Comparison of ENCODE assay signal across 26 cellular contexts in the genomic region with DNA sequence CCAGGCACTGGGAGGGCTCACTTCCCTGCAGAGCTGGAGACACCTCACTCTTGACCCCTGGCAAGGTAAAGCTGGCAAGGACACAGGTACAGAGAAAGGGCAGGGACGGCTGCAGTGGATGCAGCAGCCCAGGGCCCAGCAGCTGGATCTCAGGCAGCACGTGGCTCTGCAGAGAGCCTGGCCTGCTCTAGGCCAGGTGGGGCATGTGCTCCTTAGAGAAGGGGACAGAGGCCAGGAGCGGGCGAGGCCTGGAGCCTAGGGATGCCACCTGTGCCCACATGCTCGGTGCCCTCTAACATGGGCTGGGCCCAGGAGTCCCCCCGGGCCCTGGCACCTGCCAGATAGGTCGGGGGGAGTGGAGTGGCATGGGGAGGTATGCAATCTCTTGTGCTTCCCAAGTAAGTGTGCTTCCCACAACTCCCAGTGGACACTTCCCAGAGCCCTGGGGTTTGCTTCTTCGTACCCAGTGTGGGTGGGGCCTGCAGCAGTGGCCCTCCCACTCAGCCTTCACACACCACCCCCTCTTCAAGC. TPM values are rescaled to one million over a fixed set of nuclear protein-coding genes. Genes with fewer than 3 reads are reported as not detected.
DNase-seq lines count a peak whose midpoint lies in the region; ATAC-seq and TF ChIP-seq lines count a peak whose summit lies in the region.
"Had no signal": no experiment of that assay in that cellular context is flagged by ENCODE, and none has a peak within 500 bp of the region (broad histone marks: within the 10 kb centered on the region; RNA-seq: fewer than 3 reads in every experiment).

No MANE protein-coding gene starts in this region.

- H3K27me3 ChIP-seq in neural progenitor cell = peaks cover 100% of the 10 kb centered on the region
- H3K27me3 ChIP-seq: BLaER1, uterus had no signal

- H3K4me3 ChIP-seq in neural progenitor cell = no peak overlapping the region
- H3K4me3 ChIP-seq: BLaER1, uterus had no signal

- H3K4me2 ChIP-seq in neural progenitor cell = peak overlapping the region; percentile 71
- H3K4me2 ChIP-seq: BLaER1 had no signal

- ATAC-seq in stimulated activated naive CD8-positive, alpha-beta T cell treated with anti-CD3 and anti-CD28 coated beads, Interleukin-15, amount 100 ng/mL, for 72 hours = peak; percentile 15
- ATAC-seq in stimulated activated naive CD8-positive, alpha-beta T cell treated with anti-CD3 and anti-CD28 coated beads, Interleukin-15, Interleukin-2, amounts not matched to agents 100 U/mL and 50 U/mL, for 24 hours = no peak

- no peaks in the 10 kb centered on the region for H3K4me1 Mint-ChIP-seq in stimulated activated naive CD8-positive, alpha-beta T cell treated with anti-CD3 and anti-CD28 coated beads, Interleukin-15, amount 100 ng/mL, for 72 hours
- peaks cover 42% of the 10 kb centered on the region for H3K4me1 Mint-ChIP-seq in neural progenitor cell
- H3K4me1 Mint-ChIP-seq: stimulated activated effector memory CD8-positive, alpha-beta T cell treated with anti-CD3 and anti-CD28 coated beads, Interleukin-12 subunit alpha, Interleukin-12 subunit beta, amount 100 ng/mL, for 72 hours had no signal

- no peak overlapping the region for H3K27ac Mint-ChIP-seq in stimulated activated naive CD8-positive, alpha-beta T cell treated with anti-CD3 and anti-CD28 coated beads, Interleukin-15, amount 100 ng/mL, for 72 hours
- peak overlapping the region; percentile 99 for H3K27ac Mint-ChIP-seq in neural progenitor cell
- H3K27ac Mint-ChIP-seq: activated CD8-positive, alpha-beta T cell treated with anti-CD3 and anti-CD28 coated beads for 36 hours; activated naive CD4-positive, alpha-beta T cell treated with anti-CD3 and anti-CD28 coated beads for 36 hours; stimulated activated effector memory CD8-positive, alpha-beta T cell treated with anti-CD3 and anti-CD28 coated beads, Interleukin-12 subunit alpha, Interleukin-12 subunit beta, amount 100 ng/mL, for 72 hours had no signal

- H3K4me3 Mint-ChIP-seq in stimulated activated naive CD8-positive, alpha-beta T cell treated with anti-CD3 and anti-CD28 coated beads, Interleukin-15, amount 100 ng/mL, for 72 hours = no peak overlapping the region
- H3K4me3 Mint-ChIP-seq in neural progenitor cell = peak overlapping the region; percentile 71

- H3F3A ChIP-seq in neural progenitor cell (ENCODE audit: low read depth) = peaks cover 28% of the 10 kb centered on the region

- H3K9ac ChIP-seq in neural progenitor cell = no peak overlapping the region
- H3K9ac ChIP-seq: BLaER1 had no signal

- no peak overlapping the region for H3K27ac ChIP-seq in neural progenitor cell
- H3K27ac ChIP-seq: BLaER1, uterus had no signal

- H3K9me3 Mint-ChIP-seq in stimulated activated naive CD8-positive, alpha-beta T cell treated with anti-CD3 and anti-CD28 coated beads, Interleukin-15, amount 100 ng/mL, for 72 hours = peaks cover 0 to 5% of the 10 kb centered on the region in 2 donors
- peaks cover 17% of the 10 kb centered on the region for H3K9me3 Mint-ChIP-seq in neural progenitor cell
- H3K9me3 Mint-ChIP-seq: activated CD8-positive, alpha-beta T cell treated with anti-CD3 and anti-CD28 coated beads for 36 hours; stimulated activated effector memory CD8-positive, alpha-beta T cell treated with anti-CD3 and anti-CD28 coated beads, Interleukin-12 subunit alpha, Interleukin-12 subunit beta, amount 100 ng/mL, for 72 hours had no signal

- H3K9me3 ChIP-seq in neural progenitor cell (ENCODE audit: low read depth) = peaks cover 7% of the 10 kb centered on the region
- H3K9me3 ChIP-seq: uterus had no signal

- peaks cover 32% of the 10 kb centered on the region for H3K4me1 ChIP-seq in neural progenitor cell
- H3K4me1 ChIP-seq: uterus had no signal

- no peaks in the 10 kb centered on the region for H3K36me3 ChIP-seq in neural progenitor cell
- H3K36me3 ChIP-seq: BLaER1, uterus had no signal

- no peak for DNase-seq in stimulated activated naive CD8-positive, alpha-beta T cell treated with anti-CD3 and anti-CD28 coated beads, Interleukin-15, amount 100 ng/mL, for 72 hours
- no peak for DNase-seq in stimulated activated naive CD8-positive, alpha-beta T cell treated with anti-CD3 and anti-CD28 coated beads, Interleukin-15, Interleukin-2, amounts not matched to agents 100 U/mL and 50 U/mL, for 24 hours
- DNase-seq in ecto neural progenitor cell (ENCODE audit: low spot score) (peak; percentile 68), neural progenitor cell (ENCODE audit: low spot score) (peak; percentile 27), NCI-H345 treated with DMSO at 0.1 percent for 48 hours (lab: John Stamatoyannopoulos, UW; ENCODE audit: unreplicated experiment) (no peak), CD1c-positive myeloid dendritic cell (ENCODE audit: extremely low spot score) (no peak), NCI-H2081 (lab: John Stamatoyannopoulos, UW) (no peak), NCI-H1436 (lab: John Stamatoyannopoulos, UW) (no peak)
- DNase-seq: activated CD8-positive, alpha-beta T cell treated with anti-CD3 and anti-CD28 coated beads for 36 hours; activated naive CD4-positive, alpha-beta T cell treated with anti-CD3 and anti-CD28 coated beads for 36 hours; activated T-cell treated with anti-CD3 and anti-CD28 coated beads, Interleukin-2, amount 50 U/mL, for 4 hours; cortex of kidney; IMR-90; NCI-H1105; NCI-H2029; NCI-H2227 treated with DMSO at 0.1 percent for 48 hours; NCI-H82; nucleus accumbens; SIG-M5; small intestine; stimulated activated CD4-positive, alpha-beta T cell treated with anti-CD3 and anti-CD28 coated beads, Interleukin-2, amount 100 ng/mL, for 24 hours; uterus had no signal

- no peak overlapping the region for H2AFZ ChIP-seq in neural progenitor cell (replicated peaks)

- no peak for TF ChIP-seq CTCF in neural progenitor cell (IDR thresholded peaks at IDR 0.05)

- H3K79me2 ChIP-seq in neural progenitor cell (ENCODE audit: low read depth) = no peaks in the 10 kb centered on the region

- H3K27me3 Mint-ChIP-seq in stimulated activated naive CD8-positive, alpha-beta T cell treated with anti-CD3 and anti-CD28 coated beads, Interleukin-15, amount 100 ng/mL, for 72 hours = peaks cover 65% of the 10 kb centered on the region
- peaks cover 30% of the 10 kb centered on the region for H3K27me3 Mint-ChIP-seq in neural progenitor cell (ENCODE audit: insufficient read depth, low read depth)

- H4K20me1 ChIP-seq in neural progenitor cell (ENCODE audit: low read depth) = peaks cover 38% of the 10 kb centered on the region
- H4K20me1 ChIP-seq: BLaER1 had no signal

- peaks cover 19% of the 10 kb centered on the region for H3K36me3 Mint-ChIP-seq in neural progenitor cell
- H3K36me3 Mint-ChIP-seq: stimulated activated effector memory CD8-positive, alpha-beta T cell treated with anti-CD3 and anti-CD28 coated beads, Interleukin-12 subunit alpha, Interleukin-12 subunit beta, amount 100 ng/mL, for 72 hours had no signal

RNA-seq across cellular contexts. Expression of a gene that starts 30.0 kb away (rescaled TPM):
- 0.12 TPM in 1 of 2 replicates, not detected in the other for total RNA-seq in neural progenitor cell (ENCODE audit: low replicate concordance)
- total RNA-seq: activated CD8-positive, alpha-beta T cell treated with anti-CD3 and anti-CD28 coated beads for 36 hours; activated naive CD4-positive, alpha-beta T cell treated with anti-CD3 and anti-CD28 coated beads for 36 hours; activated T-cell treated with anti-CD3 and anti-CD28 coated beads, Interleukin-2, amount 50 U/mL, for 4 hours; IMR-90; myocyte; temporal lobe; uterus had no signal

RNA-seq across cellular contexts. Expression of a gene that starts 45.7 kb away (rescaled TPM):
- 95.1 and 147 TPM in 2 replicates for total RNA-seq in neural progenitor cell (ENCODE audit: low replicate concordance)

Comparison
In these comparisons a context has a peak if more than half of its experiments do, and no peak if none do; other contexts are left out.
1. DNase-seq: peak in ecto neural progenitor cell (single experiment) and neural progenitor cell (single experiment); none in stimulated activated naive CD8-positive, alpha-beta T cell treated with anti-CD3 and anti-CD28 coated beads, Interleukin-15, amount 100 ng/mL, for 72 hours (0 of 2), stimulated activated naive CD8-positive, alpha-beta T cell treated with anti-CD3 and anti-CD28 coated beads, Interleukin-15, Interleukin-2, amounts not matched to agents 100 U/mL and 50 U/mL, for 24 hours (single experiment), NCI-H345 treated with DMSO at 0.1 percent for 48 hours (single experiment), CD1c-positive myeloid dendritic cell (single experiment), NCI-H2081 (0 of 2) and NCI-H1436 (single experiment).